Comparison of ENCODE assay signal across 24 cellular contexts in genomic region chr3:176491084-176491483, GRCh38.
"Had no signal": no experiment of that assay in that cellular context is flagged by ENCODE, and none has a peak within 500 bp of the region (broad histone marks: within the 10 kb centered on the region; RNA-seq: fewer than 3 reads in every experiment).

No MANE protein-coding gene starts in this region.

- H3K27me3 ChIP-seq: colonic mucosa, dorsolateral prefrontal cortex, esophagus muscularis mucosa, esophagus squamous epithelium, foreskin keratinocyte, gastrocnemius medialis, gastroesophageal sphincter, heart left ventricle, heart right ventricle had no signal

- DNase-seq: colonic mucosa; cortex of kidney; dermis blood vessel endothelial cell; dorsolateral prefrontal cortex; effector CD4-positive, alpha-beta T cell; effector CD8-positive, alpha-beta T cell; effector memory CD4-positive, alpha-beta T cell; effector memory CD8-positive, alpha-beta T cell; endodermal cell; erythroblast; esophagus squamous epithelium; foreskin fibroblast; foreskin keratinocyte; foreskin melanocyte; gastrocnemius medialis; glutamatergic neuron; head of caudate nucleus; heart left ventricle; heart right ventricle had no signal

- H3K9me3 ChIP-seq: colonic mucosa, esophagus muscularis mucosa, esophagus squamous epithelium, gastrocnemius medialis, gastroesophageal sphincter, heart left ventricle, heart right ventricle had no signal

- ATAC-seq: effector memory CD8-positive, alpha-beta T cell; esophagus mucosa; foreskin keratinocyte; gastrocnemius medialis; gastroesophageal sphincter; heart left ventricle; heart right ventricle had no signal

- H3K36me3 ChIP-seq: colonic mucosa, esophagus muscularis mucosa, esophagus squamous epithelium, gastrocnemius medialis, gastroesophageal sphincter, heart left ventricle, heart right ventricle had no signal

- H3K4me3 ChIP-seq: colonic mucosa, coronary artery, dorsolateral prefrontal cortex, esophagus muscularis mucosa, esophagus squamous epithelium, gastrocnemius medialis, gastroesophageal sphincter, heart left ventricle, heart right ventricle had no signal

- H3K27ac ChIP-seq: colonic mucosa, coronary artery, dorsolateral prefrontal cortex, epithelial cell of prostate, esophagus muscularis mucosa, esophagus squamous epithelium, foreskin keratinocyte, gastrocnemius medialis, gastroesophageal sphincter, heart left ventricle, heart right ventricle had no signal

- H3K4me1 ChIP-seq: colonic mucosa, esophagus muscularis mucosa, esophagus squamous epithelium, foreskin keratinocyte, gastrocnemius medialis, gastroesophageal sphincter, heart left ventricle, heart right ventricle had no signal
